ENCODE assay signal across 8 cellular contexts in the genomic region with DNA sequence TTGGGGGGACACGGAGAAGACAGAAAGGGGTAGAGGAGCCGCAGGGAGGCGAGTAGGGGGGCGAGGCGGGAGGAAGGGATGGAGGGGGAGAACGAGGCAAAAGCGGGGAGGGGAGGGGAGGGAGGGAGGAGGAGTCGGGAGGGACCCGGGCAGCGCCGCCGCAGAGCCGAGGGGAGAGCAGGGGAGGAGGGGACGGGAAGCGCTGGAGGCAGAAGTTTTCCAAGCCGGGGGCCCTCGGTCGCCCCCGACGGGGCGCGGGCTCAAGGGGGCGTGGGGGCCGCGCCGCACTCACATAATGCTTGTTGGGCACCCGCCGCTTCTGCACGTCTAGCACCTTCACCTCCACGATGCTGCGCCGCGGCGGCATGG. TPM values are rescaled to one million over a fixed set of nuclear protein-coding genes. Genes with fewer than 3 reads are reported as not detected.
DNase-seq lines count a peak whose midpoint lies in the region; ATAC-seq, FAIRE-seq and TF ChIP-seq lines count a peak whose summit lies in the region.

No MANE protein-coding gene starts in this region.

- no peaks in the 10 kb centered on the region for H3K36me3 Mint-ChIP-seq in stimulated activated naive CD8-positive, alpha-beta T cell treated with anti-CD3 and anti-CD28 coated beads, Interleukin-15, Interleukin-2, amounts not matched to agents 100 ng/mL and 50 ng/mL, for 24 hours (ENCODE audit: low read depth)

- H3K36me3 ChIP-seq in brain microvascular endothelial cell (replicated peaks): no peaks in the 10 kb centered on the region
- no peaks in the 10 kb centered on the region for H3K36me3 ChIP-seq in kidney (ENCODE audit: control insufficient read depth in 1 of 2, insufficient read depth in 2 of 2, low read length in 2 of 2)

- ATAC-seq in HG03175 (IDR thresholded peaks at IDR 0.05; ENCODE audit: unreplicated experiment): no peak

- H3K27ac ChIP-seq in brain microvascular endothelial cell (peak overlapping the region; percentile 72), kidney (ENCODE audit: low read depth in 2 of 2, low read length in 2 of 2) (no peak overlapping the region)

- H3K27me3 Mint-ChIP-seq in stimulated activated naive CD8-positive, alpha-beta T cell treated with anti-CD3 and anti-CD28 coated beads, Interleukin-15, Interleukin-2, amounts not matched to agents 100 ng/mL and 50 ng/mL, for 24 hours: peaks cover 47% of the 10 kb centered on the region

- intact Hi-C loops in kidney (cut with DNase I): no loop called here

- H3K9me3 ChIP-seq in kidney (ENCODE audit: control insufficient read depth in 1 of 2, low read length in 2 of 2): no peaks in the 10 kb centered on the region

- FAIRE-seq in kidney (lab: Jason Lieb, UNC): no peak

- peaks cover 18% of the 10 kb centered on the region for H3K4me1 Mint-ChIP-seq in stimulated activated naive CD8-positive, alpha-beta T cell treated with anti-CD3 and anti-CD28 coated beads, Interleukin-15, Interleukin-2, amounts not matched to agents 100 ng/mL and 50 ng/mL, for 24 hours (ENCODE audit: low read depth)

- no peaks in the 10 kb centered on the region for H3K27me3 ChIP-seq in brain microvascular endothelial cell (replicated peaks)

- in situ Hi-C loops in brain microvascular endothelial cell (cut with HindIII; ENCODE audit: low pct_ligation_motif_present, low sequenced_read_pairs): no loop called here

- H3K27ac Mint-ChIP-seq in stimulated activated naive CD8-positive, alpha-beta T cell treated with anti-CD3 and anti-CD28 coated beads, Interleukin-15, Interleukin-2, amounts not matched to agents 100 ng/mL and 50 ng/mL, for 24 hours: no peak overlapping the region

- peak overlapping the region in 1 of 2 donors; percentile 65 for H3K9ac ChIP-seq in kidney (ENCODE audit: low read length in 2 of 2)

- DNase-seq in EH (ENCODE audit: low read depth) (peak; percentile 51), Kasumi-1 (lab: John Stamatoyannopoulos, UW) (peak; percentile 15 to 18), brain microvascular endothelial cell (no peak), kidney (peak; percentile 86), NCI-H2196 (lab: John Stamatoyannopoulos, UW; ENCODE audit: unreplicated experiment) (no peak), NOMO-1 (lab: John Stamatoyannopoulos, UW; ENCODE audit: unreplicated experiment in 2 of 2) (no peak)

- TF ChIP-seq CTCF in brain microvascular endothelial cell (IDR thresholded peaks at IDR 0.05; ENCODE audit: low read depth, low read length, missing control alignments) (no peak), kidney (IDR thresholded peaks at IDR 0.05; ENCODE audit: borderline replicate concordance, extremely low read depth, insufficient read depth) (no peak)

- peak overlapping the region; percentile 60 for H3K4me3 Mint-ChIP-seq in stimulated activated naive CD8-positive, alpha-beta T cell treated with anti-CD3 and anti-CD28 coated beads, Interleukin-15, Interleukin-2, amounts not matched to agents 100 ng/mL and 50 ng/mL, for 24 hours

- H3K4me3 ChIP-seq in brain microvascular endothelial cell (ENCODE audit: low read depth, low read length) (peak overlapping the region; percentile 93), kidney (ENCODE audit: low read length in 2 of 2) (peak overlapping the region in 1 of 2 donors; percentile 58)

- no peaks in the 10 kb centered on the region for H3K9me3 Mint-ChIP-seq in stimulated activated naive CD8-positive, alpha-beta T cell treated with anti-CD3 and anti-CD28 coated beads, Interleukin-15, Interleukin-2, amounts not matched to agents 100 ng/mL and 50 ng/mL, for 24 hours

- peaks cover 0 to 9% of the 10 kb centered on the region in 2 donors for H3K4me1 ChIP-seq in kidney (ENCODE audit: control insufficient read depth in 1 of 2, insufficient read depth in 1 of 2, low read depth in 1 of 2, low read length in 2 of 2)

RNA-seq across cellular contexts. Expression of a gene that starts 0.4 kb away (rescaled TPM):
- 22.8 TPM for total RNA-seq in kidney
- polyA plus RNA-seq in kidney (ENCODE audit: insufficient read depth, low read depth, low replicate concordance): 3.1 TPM

Comparison
In these comparisons a context has a peak if more than half of its experiments do, and no peak if none do; other contexts are left out.
1. DNase-seq: peak in EH (single experiment), Kasumi-1 (2 of 2) and kidney (single experiment); none in brain microvascular endothelial cell (single experiment), NCI-H2196 (single experiment) and NOMO-1 (0 of 2).